ENCODE assay signal across 8 cellular contexts in the genomic region with DNA sequence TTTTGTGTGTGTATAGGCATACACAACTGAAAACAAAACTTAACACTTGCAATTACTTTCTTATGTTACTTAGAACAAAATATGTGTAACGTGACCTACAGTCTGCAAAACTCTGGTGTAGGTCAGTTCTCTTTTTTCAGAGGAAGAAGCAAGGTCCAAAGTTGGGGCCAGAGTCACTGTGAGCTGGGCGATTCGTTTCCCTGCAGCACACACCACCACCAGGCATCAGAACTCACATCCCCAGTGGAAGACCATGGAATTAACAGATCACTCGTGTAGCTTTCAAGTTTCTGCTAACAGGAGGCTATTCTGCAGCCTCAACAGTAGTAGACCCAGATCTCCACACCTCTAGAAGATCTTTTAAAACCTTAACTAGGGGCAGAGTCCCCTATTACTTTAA. TPM values are rescaled to one million over a fixed set of nuclear protein-coding genes. Genes with fewer than 3 reads are reported as not detected.
A peak's percentile ranks its signal among the peaks of the same experiment; 100 is the strongest.
DNase-seq lines count a peak whose midpoint lies in the region; ATAC-seq and TF ChIP-seq lines count a peak whose summit lies in the region.

No MANE protein-coding gene starts in this region.

- H3K27me3 ChIP-seq in endodermal cell (ENCODE audit: control insufficient read depth, insufficient read depth, low read length, poor library complexity, severe bottlenecking) = no peaks in the 10 kb centered on the region

- H3K4me1 ChIP-seq in endodermal cell (ENCODE audit: control insufficient read depth, insufficient read depth, low read length) = peaks cover 51% of the 10 kb centered on the region

- H3K36me3 ChIP-seq in endodermal cell (ENCODE audit: control insufficient read depth, insufficient read depth, low read length) = peaks cover 51% of the 10 kb centered on the region

- TF ChIP-seq CTCF in endodermal cell (conservative IDR thresholded peaks at IDR 0.05) (peak; percentile 33), natural killer cell (IDR thresholded peaks at IDR 0.05) (no peak)

- H3K27me3 Mint-ChIP-seq in endodermal cell (ENCODE audit: insufficient read depth) (no peaks in the 10 kb centered on the region), natural killer cell (ENCODE audit: low read depth in 2 of 2) (no peaks in the 10 kb centered on the region)

- ATAC-seq in natural killer cell (no peak), HG02981 (IDR thresholded peaks at IDR 0.05; ENCODE audit: unreplicated experiment) (no peak)

- H3K27ac ChIP-seq in endodermal cell (ENCODE audit: low read depth, low read length) = peak overlapping the region; percentile 79

- H3K4me3 ChIP-seq in endodermal cell (ENCODE audit: low read length) = peak overlapping the region; percentile 70

- DNase-seq in AG08396 (ENCODE audit: low spot score) = peak; percentile 47
- DNase-seq in NOMO-1 treated with DMSO at 0.1 percent for 48 hours (lab: John Stamatoyannopoulos, UW; ENCODE audit: unreplicated experiment) = peak; percentile 53
- no peak for DNase-seq in endodermal cell
- DNase-seq in natural killer cell = no peak
- DNase-seq in activated effector memory CD4-positive, alpha-beta T cell treated with anti-CD3 and anti-CD28 coated beads, Interleukin-2, amount 50 U/mL, for 16 hours = no peak
- DNase-seq in A172 (ENCODE audit: low spot score) = no peak
- no peak for DNase-seq in NCI-H1105 (lab: John Stamatoyannopoulos, UW)

- intact Hi-C loops in natural killer cell (cut with micrococcal nuclease) = loop anchor here (1.0 to 5.0 kb wide), 2 partner anchors 22 to 657 kb away; a partner anchor contains a TSS

- 83 to 85% methylated on average over 1 to 4 of the region's 4 CpGs for WGBS in endodermal cell (ENCODE audit: insufficient coverage in 1 of 2, insufficient read length in 1 of 2), 2 experiments

- H3K9me3 ChIP-seq in endodermal cell (ENCODE audit: control insufficient read depth, low read length) = no peaks in the 10 kb centered on the region

- peaks cover 16% of the 10 kb centered on the region for H3K36me3 Mint-ChIP-seq in endodermal cell (ENCODE audit: low read depth)
- H3K36me3 Mint-ChIP-seq in natural killer cell = no peaks in the 10 kb centered on the region

- H3K9ac ChIP-seq in endodermal cell (ENCODE audit: extremely low read depth, low read length, poor library complexity, severe bottlenecking) = no peak overlapping the region

- peak overlapping the region; percentile 84 for H3K27ac Mint-ChIP-seq in endodermal cell
- peak overlapping the region; percentile 88 to 94 for H3K27ac Mint-ChIP-seq in natural killer cell

- H3K9me3 Mint-ChIP-seq in endodermal cell = no peaks in the 10 kb centered on the region
- H3K9me3 Mint-ChIP-seq in natural killer cell = no peaks in the 10 kb centered on the region

- H3K4me1 Mint-ChIP-seq in endodermal cell = peaks cover 85% of the 10 kb centered on the region
- H3K4me1 Mint-ChIP-seq in natural killer cell = peaks cover 96 to 98% of the 10 kb centered on the region in 2 donors

- H3K4me3 Mint-ChIP-seq in endodermal cell (peak overlapping the region; percentile 29), natural killer cell (peak overlapping the region; percentile 92)

RNA-seq across cellular contexts. Expression of a gene that starts 25.8 kb away (rescaled TPM):
- total RNA-seq in endodermal cell (100 to 1,000 TPM; 346 to 385 TPM), natural killer cell (100 to 1,000 TPM; 133 to 150 (median 148) TPM)
- 302 TPM for polyA plus RNA-seq in endodermal cell (2013, experiment 1 of 2)
- polyA plus RNA-seq in endodermal cell (2013, experiment 2 of 2) = 289 TPM
- total RNA-seq in A172 (2014; rRNA removed; shearing (Covaris generic)) = 70.4 and 72.6 TPM in 2 replicates

Comparison
In these comparisons a context has a peak if more than half of its experiments do, and no peak if none do; other contexts are left out.
1. DNase-seq: peak in AG08396 (single experiment) and NOMO-1 treated with DMSO at 0.1 percent for 48 hours (single experiment); none in endodermal cell (single experiment), natural killer cell (single experiment), activated effector memory CD4-positive, alpha-beta T cell treated with anti-CD3 and anti-CD28 coated beads, Interleukin-2, amount 50 U/mL, for 16 hours (single experiment), A172 (single experiment) and NCI-H1105 (single experiment).